ENCODE assay signal across 8 cellular contexts in the genomic region with DNA sequence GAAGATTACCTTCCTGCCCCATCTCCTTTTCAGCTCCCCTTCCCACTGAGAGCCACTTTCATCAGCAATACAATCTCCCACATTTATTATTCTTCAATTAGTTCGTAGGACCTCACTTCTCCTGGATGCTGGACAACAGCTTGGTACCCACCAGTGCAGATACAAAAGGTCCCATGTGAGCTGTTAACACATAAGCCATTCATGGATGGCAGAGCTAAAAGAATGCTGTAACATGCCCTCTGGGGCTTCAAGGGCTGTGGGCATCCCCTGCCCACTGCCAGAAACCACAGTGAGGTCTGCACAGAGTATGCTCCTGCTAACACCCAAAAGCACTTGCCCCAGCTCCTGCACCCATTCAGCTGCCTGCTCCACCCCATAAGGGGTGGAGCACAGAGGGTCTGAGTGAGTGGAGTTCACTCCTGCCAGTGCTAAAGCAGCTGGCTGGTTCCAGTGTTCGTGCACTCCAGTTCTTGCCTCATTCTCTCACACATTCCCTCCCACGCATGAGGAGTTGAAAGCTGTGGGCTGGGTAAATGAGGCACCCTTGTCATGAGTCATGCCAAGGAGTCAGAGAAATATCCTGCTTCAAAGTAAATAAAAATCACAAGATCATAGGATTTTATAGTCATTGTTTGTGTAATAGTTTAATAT.
DNase-seq lines count a peak whose midpoint lies in the region; ATAC-seq and TF ChIP-seq lines count a peak whose summit lies in the region.

No MANE protein-coding gene starts in this region.

- H3K27me3 ChIP-seq in left lung: no peaks in the 10 kb centered on the region

- no peaks in the 10 kb centered on the region for H3K4me1 ChIP-seq in left lung

- no peaks in the 10 kb centered on the region for H3K9me3 ChIP-seq in left lung

- intact Hi-C loops in left lung (cut with DNase I): no loop called here

- no peak overlapping the region for H3K4me3 ChIP-seq in left lung

- TF ChIP-seq CTCF in left lung (IDR thresholded peaks at IDR 0.05): no peak

- H3K36me3 ChIP-seq in left lung: no peaks in the 10 kb centered on the region

- H3K27ac ChIP-seq in left lung: no peak overlapping the region

- peak; percentile 89 for ATAC-seq in GM18868 (IDR thresholded peaks at IDR 0.05; ENCODE audit: unreplicated experiment)
- peak; percentile 69 for ATAC-seq in HG02870 (IDR thresholded peaks at IDR 0.05; ENCODE audit: unreplicated experiment)
- peak; percentile 86 for ATAC-seq in left lung

- DNase-seq in RKO (ENCODE audit: low spot score): peak; percentile 92
- DNase-seq in left lung: no peak
- DNase-seq in activated effector memory CD4-positive, alpha-beta T cell treated with anti-CD3 and anti-CD28 coated beads, Interleukin-2, amount 50 U/mL, for 16 hours: no peak
- no peak for DNase-seq in SKM-1 (lab: John Stamatoyannopoulos, UW; ENCODE audit: unreplicated experiment)
- DNase-seq in NCI-H1436 treated with DMSO at 0.1 percent for 48 hours (lab: John Stamatoyannopoulos, UW): no peak
- no peak for DNase-seq in DMS 273 treated with DMSO at 0.1 percent for 48 hours (lab: John Stamatoyannopoulos, UW)
